Comparison of ENCODE assay signal across 8 cellular contexts in the genomic region with DNA sequence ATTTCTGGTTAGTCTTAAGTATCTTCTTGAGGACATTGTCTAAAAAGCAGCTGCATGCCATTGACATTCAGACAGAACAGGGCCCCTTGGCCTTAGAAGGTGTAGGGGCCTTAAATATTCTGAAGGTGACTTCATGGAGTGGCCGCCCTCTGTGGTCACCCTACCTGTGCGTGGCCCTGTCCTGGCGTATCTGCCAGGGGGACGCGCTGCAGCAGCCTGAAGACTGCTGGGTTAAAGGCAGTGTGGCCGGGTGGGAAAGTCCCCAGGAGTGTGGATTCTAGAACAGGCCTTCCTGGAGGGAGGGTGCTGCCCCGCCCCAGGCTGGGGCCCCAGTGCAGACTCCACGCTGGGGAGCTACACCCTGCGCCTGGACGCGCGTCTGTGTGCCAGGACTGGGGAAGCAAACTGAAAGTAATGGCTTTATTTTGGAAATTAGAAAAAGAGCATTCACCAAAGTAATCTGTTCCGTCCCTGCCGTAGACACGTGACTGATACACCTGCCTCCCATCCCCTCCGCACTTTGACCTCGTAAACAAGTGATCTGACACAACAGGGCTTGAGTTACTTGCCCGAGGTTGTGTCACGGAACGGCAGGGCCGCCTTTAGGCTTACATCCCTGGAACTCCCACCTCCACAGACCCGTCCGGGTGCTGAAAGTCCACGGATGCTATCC. TPM values are rescaled to one million over a fixed set of nuclear protein-coding genes. Genes with fewer than 3 reads are reported as not detected.
A peak's percentile ranks its signal among the peaks of the same experiment; 100 is the strongest.
DNase-seq lines count a peak whose midpoint lies in the region; ATAC-seq and TF ChIP-seq lines count a peak whose summit lies in the region.

No MANE protein-coding gene starts in this region.

- intact Hi-C loops in thyroid gland (cut with DNase I), result no loop called here

- ATAC-seq in HG02571 (IDR thresholded peaks at IDR 0.05; ENCODE audit: unreplicated experiment), result no peak

- TF ChIP-seq POLR2A in thyroid gland (IDR thresholded peaks at IDR 0.05), result no peak

- H3K27ac ChIP-seq in coronary artery (peak overlapping the region in 1 of 2 donors; percentile 54), muscle layer of duodenum (ENCODE audit: low read length) (peak overlapping the region; percentile 83), thyroid gland (peak overlapping the region; percentile 87 to 90 (median 88))

- no peaks in the 10 kb centered on the region for H3K27me3 ChIP-seq in muscle layer of duodenum (ENCODE audit: low read depth, low read length)
- H3K27me3 ChIP-seq in thyroid gland, result no peaks in the 10 kb centered on the region

- DNase-seq in DMS79 treated with DMSO at 0.1 percent for 48 hours (lab: John Stamatoyannopoulos, UW) (peak; percentile 35), DMS79 (lab: John Stamatoyannopoulos, UW) (no peak), coronary artery (ENCODE audit: low spot score) (no peak), thyroid gland (no peak), foreskin melanocyte (no peak)

- 73 to 88% methylated on average over 24 of the region's 24 CpGs for WGBS in thyroid gland, 2 donors

- H3K4me3 ChIP-seq in WI38 (ENCODE audit: low read depth, low read length), result peak overlapping the region; percentile 69
- peak overlapping the region; percentile 74 for H3K4me3 ChIP-seq in coronary artery
- H3K4me3 ChIP-seq in muscle layer of duodenum (ENCODE audit: low read depth in 1 of 2, low read length in 2 of 2), result peak overlapping the region; percentile 66 to 69
- peak overlapping the region in 1 of 3 donors; percentile 88 for H3K4me3 ChIP-seq in thyroid gland (replicated peaks in 1 of 3)

- H3K9me3 ChIP-seq in muscle layer of duodenum (ENCODE audit: control insufficient read depth in 1 of 2, low read length in 2 of 2) (no peaks in the 10 kb centered on the region), thyroid gland (no peaks in the 10 kb centered on the region)

- peaks cover 3 to 29% of the 10 kb centered on the region in 2 donors for H3K4me1 ChIP-seq in muscle layer of duodenum (ENCODE audit: control insufficient read depth in 1 of 2, insufficient read depth in 2 of 2, low read length in 2 of 2)
- peaks cover 9 to 13% of the 10 kb centered on the region in 2 donors for H3K4me1 ChIP-seq in thyroid gland

- H3K36me3 ChIP-seq in muscle layer of duodenum (ENCODE audit: control insufficient read depth in 1 of 2, insufficient read depth in 2 of 2, low read length in 2 of 2) (peaks cover 0 to 4% of the 10 kb centered on the region in 2 donors), thyroid gland (no peaks in the 10 kb centered on the region)

- TF ChIP-seq CTCF in WI38 (IDR thresholded peaks at IDR 0.05; ENCODE audit: low read depth, low read length) (no peak), coronary artery (IDR thresholded peaks at IDR 0.05) (no peak), thyroid gland (IDR thresholded peaks at IDR 0.05) (no peak)

RNA-seq across cellular contexts. Expression of a gene that starts 1.8 kb away (rescaled TPM):
- 10 to 100 TPM; 40.6 to 80.5 (median 65.3) TPM for total RNA-seq in thyroid gland
